ENCODE assay signal across 20 cellular contexts in genomic region chr9:34862043-34862442, GRCh38.
DNase-seq lines count a peak whose midpoint lies in the region; ATAC-seq and FAIRE-seq lines count a peak whose summit lies in the region.
"Had no signal": no experiment of that assay in that cellular context is flagged by ENCODE, and none has a peak within 500 bp of the region (broad histone marks: within the 10 kb centered on the region; RNA-seq: fewer than 3 reads in every experiment).

No MANE protein-coding gene starts in this region.

- FAIRE-seq in frontal cortex (lab: Jason Lieb, UNC) = no peak
- FAIRE-seq: GM18507 had no signal

- ATAC-seq in GM19463 (IDR thresholded peaks at IDR 0.05; ENCODE audit: unreplicated experiment) = peak; percentile 60
- ATAC-seq: activated CD8-positive, alpha-beta T cell treated with anti-CD3 and anti-CD28 coated beads for 36 hours; CD8-positive, alpha-beta T cell; sciatic nerve; stimulated activated naive CD8-positive, alpha-beta T cell treated with anti-CD3 and anti-CD28 coated beads, Interleukin-15, Interleukin-2, amounts not matched to agents 100 U/mL and 50 U/mL, for 24 hours had no signal

- peak; percentile 83 to 86 for DNase-seq in Kasumi-1 (lab: John Stamatoyannopoulos, UW)
- DNase-seq in RPMI8226 = peak; percentile 7
- peak; percentile 9 for DNase-seq in superior temporal gyrus (ENCODE audit: extremely low spot score)
- DNase-seq in frontal cortex (ENCODE audit: low spot score in 2 of 2) = no peak
- DNase-seq in activated CD4-positive, alpha-beta T cell treated with anti-CD3 and anti-CD28 coated beads, Interleukin-2, amount 50 U/mL, for 1 hour = no peak
- DNase-seq in activated T-cell treated with anti-CD3 and anti-CD28 coated beads for 4 hours = no peak
- DNase-seq: activated CD8-positive, alpha-beta T cell treated with anti-CD3 and anti-CD28 coated beads for 36 hours; activated gamma-delta T cell; CD8-positive, alpha-beta T cell; DMS 273 treated with DMSO at 0.1 percent for 48 hours; glutamatergic neuron; H9; NCI-H1436; NCI-H510A treated with DMSO at 0.1 percent for 48 hours; NK-92 treated with Interleukin-12 subunit alpha and Interleukin-12 subunit beta, amount 100 ng/mL, for 24 hours; stimulated activated CD4-positive, alpha-beta T cell treated with anti-CD3 and anti-CD28 coated beads, Interleukin-15, amount 100 ng/mL, for 24 hours; stimulated activated naive CD8-positive, alpha-beta T cell treated with anti-CD3 and anti-CD28 coated beads, Interleukin-15, Interleukin-2, amounts not matched to agents 100 U/mL and 50 U/mL, for 24 hours had no signal

Comparison
In these comparisons a context has a peak if more than half of its experiments do, and no peak if none do; other contexts are left out.
1. DNase-seq: peak in Kasumi-1 (2 of 2), RPMI8226 (single experiment) and superior temporal gyrus (single experiment); none in frontal cortex (0 of 2), activated CD4-positive, alpha-beta T cell treated with anti-CD3 and anti-CD28 coated beads, Interleukin-2, amount 50 U/mL, for 1 hour (single experiment) and activated T-cell treated with anti-CD3 and anti-CD28 coated beads for 4 hours (single experiment).